In the genomic region with DNA sequence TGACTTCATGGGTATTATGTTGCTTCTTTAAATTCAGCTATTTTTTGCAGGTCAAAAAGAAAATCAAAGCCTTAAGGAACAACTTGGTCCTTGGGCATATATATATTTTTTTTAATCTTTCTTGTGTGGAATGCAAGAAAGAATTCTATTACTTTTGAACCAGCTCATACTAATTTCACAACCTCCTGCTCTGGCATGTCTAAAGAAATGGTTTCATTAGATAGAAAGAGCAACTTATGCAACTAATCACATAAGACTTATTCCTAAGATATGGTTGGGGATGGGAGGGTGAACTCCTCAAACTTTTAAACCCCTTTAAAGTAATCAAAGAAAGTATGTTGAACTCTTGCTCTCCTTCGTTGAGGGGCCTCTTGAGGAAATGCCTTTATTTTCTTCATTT, we compare ENCODE assay signal across 19 cellular contexts.
DNase-seq lines count a peak whose midpoint lies in the region; ATAC-seq and TF ChIP-seq lines count a peak whose summit lies in the region.
"Had no signal": no experiment of that assay in that cellular context is flagged by ENCODE, and none has a peak within 500 bp of the region (broad histone marks: within the 10 kb centered on the region; RNA-seq: fewer than 3 reads in every experiment).

No MANE protein-coding gene starts in this region.

- ATAC-seq in PC-3 = no peak

- H3K27ac ChIP-seq in RWPE1 = no peak overlapping the region
- H3K27ac ChIP-seq in PC-3 (ENCODE audit: low read length) = no peak overlapping the region
- H3K27ac ChIP-seq: KMS-11 had no signal

- H3K4me1 ChIP-seq in adipocyte (ENCODE audit: control insufficient read depth, insufficient read depth, low read length) (peaks cover 18% of the 10 kb centered on the region), PC-3 (ENCODE audit: insufficient read depth, low read length) (no peaks in the 10 kb centered on the region)
- H3K4me1 ChIP-seq: BE2C had no signal

- H3K27me3 ChIP-seq in adipocyte (replicated peaks; ENCODE audit: control insufficient read depth, insufficient read depth, low read length) (no peaks in the 10 kb centered on the region), PC-3 (ENCODE audit: low read length) (no peaks in the 10 kb centered on the region)
- H3K27me3 ChIP-seq: BE2C had no signal

- POLR2A ChIA-PET in RWPE1 (lab: Yijun Ruan, JAX; ENCODE audit: low non-redundant PET) = no interaction called here
- POLR2A ChIA-PET in PC-3 (lab: Charles Lee; ENCODE audit: unreplicated experiment) = no interaction called here

- H2AFZ ChIP-seq in PC-3 (ENCODE audit: low read length) = no peak overlapping the region

- H3K36me3 ChIP-seq in adipocyte (ENCODE audit: control insufficient read depth, insufficient read depth, low read length, severe bottlenecking) (no peaks in the 10 kb centered on the region), PC-3 (ENCODE audit: low read depth, low read length) (no peaks in the 10 kb centered on the region)
- H3K36me3 ChIP-seq: BE2C had no signal

- CTCF ChIA-PET in RWPE1 (lab: Yijun Ruan, JAX) (no interaction called here), PC-3 (lab: Charles Lee) (no interaction called here)

- no peak overlapping the region for H3K4me3 ChIP-seq in AG10803 (ENCODE audit: low read length)
- no peak overlapping the region for H3K4me3 ChIP-seq in adipocyte (ENCODE audit: low read length)
- H3K4me3 ChIP-seq in PC-3 (ENCODE audit: low read length) = no peak overlapping the region

- no TSS peak for BruUV-seq in PC-3 (replicated peaks; lab: Mats Ljungman, UMichigan)

- no peaks in the 10 kb centered on the region for H3K79me2 ChIP-seq in PC-3 (ENCODE audit: low read length)

- DNase-seq in AG10803 (ENCODE audit: low read depth) (peak; percentile 27), adipocyte (ENCODE audit: low read depth) (peak; percentile 82), fibroblast of gingiva (ENCODE audit: low read depth) (peak; percentile 61), renal cortical epithelial cell (ENCODE audit: low read depth) (peak; percentile 6), RWPE1 (ENCODE audit: low spot score) (no peak), PC-3 (no peak), RKO (ENCODE audit: low spot score) (no peak)
- DNase-seq in activated effector memory CD4-positive, alpha-beta T cell treated with Interleukin-2 at 50 U/mL for 16 hours = no peak
- DNase-seq: 8988T; BE2C; CD4-positive, CD25-positive, alpha-beta regulatory T cell; COR-L47; DMS 273 treated with DMSO at 0.1 percent for 48 hours; DND-41; NCI-H1436; NCI-H2029; NK-92 treated with Interleukin-12 subunit alpha and Interleukin-12 subunit beta, amount 100 ng/mL, for 24 hours; SHP77 had no signal

- intact Hi-C loops in PC-3 (cut with micrococcal nuclease) = no loop called here

- no peaks in the 10 kb centered on the region for H3K9me2 ChIP-seq in PC-3 (replicated peaks; ENCODE audit: low read length)

- H3K9me3 ChIP-seq in adipocyte (ENCODE audit: control insufficient read depth, low read length) (no peaks in the 10 kb centered on the region), PC-3 (ENCODE audit: low read length) (no peaks in the 10 kb centered on the region)
- H3K9me3 ChIP-seq: BE2C had no signal

- H3K4me2 ChIP-seq in PC-3 (ENCODE audit: low read length) = no peak overlapping the region
- H3K4me2 ChIP-seq: KMS-11 had no signal

- TF ChIP-seq CTCF in AG10803 (conservative IDR thresholded peaks at IDR 0.05; ENCODE audit: low read length) (no peak), RWPE1 (conservative IDR thresholded peaks at IDR 0.05; ENCODE audit: low read depth) (no peak), PC-3 (conservative IDR thresholded peaks at IDR 0.05; ENCODE audit: low read depth, low read length) (no peak)

- H3F3A ChIP-seq in PC-3 (ENCODE audit: low read length, unreplicated experiment) = no peaks in the 10 kb centered on the region

- H3K9ac ChIP-seq in adipocyte (ENCODE audit: low read length) (no peak overlapping the region), PC-3 (ENCODE audit: low read length) (no peak overlapping the region)
- H3K9ac ChIP-seq: KMS-11 had no signal

- H4K20me1 ChIP-seq in PC-3 (ENCODE audit: low read length) = no peaks in the 10 kb centered on the region

Comparison
In these comparisons a context has a peak if more than half of its experiments do, and no peak if none do; other contexts are left out.
1. DNase-seq: peak in AG10803 (single experiment), adipocyte (single experiment), fibroblast of gingiva (single experiment) and renal cortical epithelial cell (single experiment); none in RWPE1 (single experiment), PC-3 (single experiment), activated effector memory CD4-positive, alpha-beta T cell treated with Interleukin-2 at 50 U/mL for 16 hours (single experiment) and RKO (single experiment).